In the genomic region with DNA sequence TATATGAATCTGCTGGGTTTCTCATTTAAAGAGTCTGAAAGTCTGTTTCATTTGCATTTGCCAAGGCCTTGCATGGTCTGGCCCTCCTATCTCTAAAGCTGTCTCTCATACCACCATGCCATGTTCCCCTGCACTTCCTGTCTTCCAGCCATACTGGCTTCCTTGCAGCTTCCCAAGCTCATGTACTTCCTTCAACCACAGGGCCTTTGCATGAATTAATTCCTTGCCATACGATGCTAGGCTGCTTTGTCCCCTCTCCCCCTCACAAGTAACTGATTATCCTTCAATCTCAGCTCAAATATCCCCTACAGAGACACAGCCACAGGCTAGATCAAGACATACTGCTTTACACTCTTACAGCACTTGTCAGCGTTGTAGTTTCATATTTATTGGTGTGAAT, we compare ENCODE assay signal across 8 cellular contexts. TPM values are rescaled to one million over a fixed set of nuclear protein-coding genes. Genes with fewer than 3 reads are reported as not detected.
"Had no signal": no experiment of that assay in that cellular context is flagged by ENCODE, and none has a peak within 500 bp of the region (broad histone marks: within the 10 kb centered on the region; RNA-seq: fewer than 3 reads in every experiment).

No MANE protein-coding gene starts in this region.

- FAIRE-seq: H1, H54, HTR-8/SVneo had no signal

- H2AFZ ChIP-seq: GM23338 had no signal

- H3K9me3 ChIP-seq: HAP-1 had no signal

- ATAC-seq: GM23338, HCT116 had no signal

- H3K9me3 Mint-ChIP-seq: GM23338, IgD-negative memory B cell had no signal

- H3K4me1 ChIP-seq: HAP-1 had no signal

- H3K4me3 ChIP-seq: GM23338, HAP-1 had no signal

- H3K36me3 Mint-ChIP-seq: IgD-negative memory B cell had no signal

- H3K36me3 ChIP-seq: HAP-1 had no signal

- DNase-seq: KG1 had no signal

- H3K4me3 Mint-ChIP-seq: GM23338, IgD-negative memory B cell had no signal

- H3K4me2 ChIP-seq: GM23338 had no signal

- H3K27ac Mint-ChIP-seq: GM23338, IgD-negative memory B cell had no signal

RNA-seq across cellular contexts. Expression of a gene that starts 5.8 kb away (rescaled TPM):
- polyA plus RNA-seq: IgD-negative memory B cell had no signal

RNA-seq across cellular contexts. Expression of a gene that starts 38.8 kb away (rescaled TPM):
- polyA plus RNA-seq: GM23338, IgD-negative memory B cell had no signal
